Comparison of ENCODE assay signal across 2 cellular contexts in the genomic region with DNA sequence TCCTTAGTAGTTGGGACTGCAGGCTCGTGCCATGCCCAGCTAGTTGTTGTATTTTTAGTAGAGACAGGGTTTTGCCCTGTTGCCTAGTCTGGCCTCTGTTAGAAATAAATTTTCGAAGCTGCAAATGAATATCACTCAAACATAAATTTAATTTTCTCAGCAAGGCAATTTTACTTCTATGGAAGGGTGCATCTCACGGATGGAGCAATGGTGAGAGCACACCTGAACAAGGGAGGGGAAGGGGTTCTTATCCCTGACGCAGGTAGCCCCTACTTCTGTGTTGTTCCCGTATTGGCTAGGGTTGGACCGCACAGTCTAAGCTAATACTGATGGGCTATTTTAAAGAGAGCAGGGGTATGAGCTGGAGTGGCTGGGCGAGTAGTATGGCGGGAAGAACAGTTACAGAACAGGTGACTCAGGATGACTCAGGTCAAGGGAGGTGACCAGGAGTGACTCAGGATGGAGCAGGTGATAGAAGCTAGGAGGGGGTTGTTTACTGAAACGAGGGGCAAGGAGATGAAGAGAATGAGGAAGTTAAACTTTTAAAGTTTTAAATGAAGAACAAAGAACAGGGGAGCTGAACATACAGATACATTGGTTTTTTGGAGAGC.
A peak's percentile ranks its signal among the peaks of the same experiment; 100 is the strongest.
TF ChIP-seq lines count a peak whose summit lies in the region.

No MANE protein-coding gene starts in this region.

TF ChIP-seq in K562, 482 proteins besides CTCF, POLR2A, EP300 and RAD21 (continues in another document):
- TF ChIP-seq, protein P1, sequence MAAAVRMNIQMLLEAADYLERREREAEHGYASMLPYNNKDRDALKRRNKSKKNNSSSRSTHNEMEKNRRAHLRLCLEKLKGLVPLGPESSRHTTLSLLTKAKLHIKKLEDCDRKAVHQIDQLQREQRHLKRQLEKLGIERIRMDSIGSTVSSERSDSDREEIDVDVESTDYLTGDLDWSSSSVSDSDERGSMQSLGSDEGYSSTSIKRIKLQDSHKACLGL (CRISPR knock-in tag; IDR thresholded peaks at IDR 0.05; ENCODE audit: borderline replicate concordance, poor library complexity, severe bottlenecking), result no peak
- TF ChIP-seq C11orf30 (IDR thresholded peaks at IDR 0.05; ENCODE audit: low read depth) (peak; percentile 72), SMARCA4 (IDR thresholded peaks at IDR 0.05) (peak; percentile 43; the same call in 1 of the 2 replicates), CREM (IDR thresholded peaks at IDR 0.05; ENCODE audit: low read depth) (no peak), SMARCE1 (IDR thresholded peaks at IDR 0.05) (peak; percentile 70), CBX5 (IDR thresholded peaks at IDR 0.05; ENCODE audit: borderline replicate concordance, low read depth) (peak; percentile 72; the same call in 1 of the 2 replicates), ZNF12 (CRISPR knock-in tag; IDR thresholded peaks at IDR 0.05) (no peak), MAFK (IDR thresholded peaks at IDR 0.05; ENCODE audit: low read length) (peak; percentile 7; the same call in 1 of the 2 replicates), ZNF316 (IDR thresholded peaks at IDR 0.05) (peak; percentile 60), SREBF2 (CRISPR knock-in tag; IDR thresholded peaks at IDR 0.05) (no peak), JUND (IDR thresholded peaks at IDR 0.05; ENCODE audit: borderline replicate concordance, low read depth, low read length) (peak; percentile 78), JUND (tag; IDR thresholded peaks at IDR 0.05; ENCODE audit: borderline replicate concordance, low read depth, low read length) (peak; percentile 60; the same call in 2 of the 3 replicates), ZNF274 (IDR thresholded peaks at IDR 0.05; ENCODE audit: borderline replicate concordance, low read depth, low read length) (no peak), ZNF253 (CRISPR knock-in tag; conservative IDR thresholded peaks at IDR 0.05) (no peak), ATF7 (IDR thresholded peaks at IDR 0.05) (0 out of 2 replicates have a peak, but pooled peaks have one; percentile 16), CTBP1 (IDR thresholded peaks at IDR 0.05; ENCODE audit: borderline replicate concordance) (peak; percentile 69; the same call in 1 of the 2 replicates), NFE2 (IDR thresholded peaks at IDR 0.05; ENCODE audit: low read depth) (peak; percentile 76), DPF2 (IDR thresholded peaks at IDR 0.05) (peak; percentile 56; the same call in 1 of the 2 replicates), JUN (IDR thresholded peaks at IDR 0.05; ENCODE audit: borderline replicate concordance, low read depth, low read length) (peak; percentile 66), JUN (CRISPR knock-in tag; IDR thresholded peaks at IDR 0.05; ENCODE audit: borderline replicate concordance) (no peak)
- TF ChIP-seq, protein P2, sequence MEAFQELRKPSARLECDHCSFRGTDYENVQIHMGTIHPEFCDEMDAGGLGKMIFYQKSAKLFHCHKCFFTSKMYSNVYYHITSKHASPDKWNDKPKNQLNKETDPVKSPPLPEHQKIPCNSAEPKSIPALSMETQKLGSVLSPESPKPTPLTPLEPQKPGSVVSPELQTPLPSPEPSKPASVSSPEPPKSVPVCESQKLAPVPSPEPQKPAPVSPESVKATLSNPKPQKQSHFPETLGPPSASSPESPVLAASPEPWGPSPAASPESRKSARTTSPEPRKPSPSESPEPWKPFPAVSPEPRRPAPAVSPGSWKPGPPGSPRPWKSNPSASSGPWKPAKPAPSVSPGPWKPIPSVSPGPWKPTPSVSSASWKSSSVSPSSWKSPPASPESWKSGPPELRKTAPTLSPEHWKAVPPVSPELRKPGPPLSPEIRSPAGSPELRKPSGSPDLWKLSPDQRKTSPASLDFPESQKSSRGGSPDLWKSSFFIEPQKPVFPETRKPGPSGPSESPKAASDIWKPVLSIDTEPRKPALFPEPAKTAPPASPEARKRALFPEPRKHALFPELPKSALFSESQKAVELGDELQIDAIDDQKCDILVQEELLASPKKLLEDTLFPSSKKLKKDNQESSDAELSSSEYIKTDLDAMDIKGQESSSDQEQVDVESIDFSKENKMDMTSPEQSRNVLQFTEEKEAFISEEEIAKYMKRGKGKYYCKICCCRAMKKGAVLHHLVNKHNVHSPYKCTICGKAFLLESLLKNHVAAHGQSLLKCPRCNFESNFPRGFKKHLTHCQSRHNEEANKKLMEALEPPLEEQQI (IDR thresholded peaks at IDR 0.05), result 0 out of 2 replicates have a peak, but pooled peaks have one; percentile 43
- TF ChIP-seq, protein P3, sequence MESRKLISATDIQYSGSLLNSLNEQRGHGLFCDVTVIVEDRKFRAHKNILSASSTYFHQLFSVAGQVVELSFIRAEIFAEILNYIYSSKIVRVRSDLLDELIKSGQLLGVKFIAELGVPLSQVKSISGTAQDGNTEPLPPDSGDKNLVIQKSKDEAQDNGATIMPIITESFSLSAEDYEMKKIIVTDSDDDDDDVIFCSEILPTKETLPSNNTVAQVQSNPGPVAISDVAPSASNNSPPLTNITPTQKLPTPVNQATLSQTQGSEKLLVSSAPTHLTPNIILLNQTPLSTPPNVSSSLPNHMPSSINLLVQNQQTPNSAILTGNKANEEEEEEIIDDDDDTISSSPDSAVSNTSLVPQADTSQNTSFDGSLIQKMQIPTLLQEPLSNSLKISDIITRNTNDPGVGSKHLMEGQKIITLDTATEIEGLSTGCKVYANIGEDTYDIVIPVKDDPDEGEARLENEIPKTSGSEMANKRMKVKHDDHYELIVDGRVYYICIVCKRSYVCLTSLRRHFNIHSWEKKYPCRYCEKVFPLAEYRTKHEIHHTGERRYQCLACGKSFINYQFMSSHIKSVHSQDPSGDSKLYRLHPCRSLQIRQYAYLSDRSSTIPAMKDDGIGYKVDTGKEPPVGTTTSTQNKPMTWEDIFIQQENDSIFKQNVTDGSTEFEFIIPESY (CRISPR knock-in tag; IDR thresholded peaks at IDR 0.05), result peak; percentile 72
- TF ChIP-seq, protein P4, sequence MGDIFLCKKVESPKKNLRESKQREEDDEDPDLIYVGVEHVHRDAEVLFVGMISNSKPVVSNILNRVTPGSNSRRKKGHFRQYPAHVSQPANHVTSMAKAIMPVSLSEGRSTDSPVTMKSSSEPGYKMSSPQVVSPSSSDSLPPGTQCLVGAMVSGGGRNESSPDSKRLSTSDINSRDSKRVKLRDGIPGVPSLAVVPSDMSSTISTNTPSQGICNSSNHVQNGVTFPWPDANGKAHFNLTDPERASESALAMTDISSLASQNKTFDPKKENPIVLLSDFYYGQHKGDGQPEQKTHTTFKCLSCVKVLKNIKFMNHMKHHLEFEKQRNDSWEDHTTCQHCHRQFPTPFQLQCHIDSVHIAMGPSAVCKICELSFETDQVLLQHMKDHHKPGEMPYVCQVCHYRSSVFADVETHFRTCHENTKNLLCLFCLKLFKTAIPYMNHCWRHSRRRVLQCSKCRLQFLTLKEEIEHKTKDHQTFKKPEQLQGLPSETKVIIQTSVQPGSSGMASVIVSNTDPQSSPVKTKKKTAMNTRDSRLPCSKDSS (IDR thresholded peaks at IDR 0.05; ENCODE audit: low read depth, partially characterized antibody), result peak; percentile 90
- TF ChIP-seq, protein P5, sequence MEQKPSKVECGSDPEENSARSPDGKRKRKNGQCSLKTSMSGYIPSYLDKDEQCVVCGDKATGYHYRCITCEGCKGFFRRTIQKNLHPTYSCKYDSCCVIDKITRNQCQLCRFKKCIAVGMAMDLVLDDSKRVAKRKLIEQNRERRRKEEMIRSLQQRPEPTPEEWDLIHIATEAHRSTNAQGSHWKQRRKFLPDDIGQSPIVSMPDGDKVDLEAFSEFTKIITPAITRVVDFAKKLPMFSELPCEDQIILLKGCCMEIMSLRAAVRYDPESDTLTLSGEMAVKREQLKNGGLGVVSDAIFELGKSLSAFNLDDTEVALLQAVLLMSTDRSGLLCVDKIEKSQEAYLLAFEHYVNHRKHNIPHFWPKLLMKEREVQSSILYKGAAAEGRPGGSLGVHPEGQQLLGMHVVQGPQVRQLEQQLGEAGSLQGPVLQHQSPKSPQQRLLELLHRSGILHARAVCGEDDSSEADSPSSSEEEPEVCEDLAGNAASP (IDR thresholded peaks at IDR 0.05), result no peak

TF ChIP-seq in HEK293T, 16 proteins besides CTCF, POLR2A, EP300 and RAD21 (continued from another document):
- no peak for TF ChIP-seq BHLHE40 (IDR thresholded peaks at IDR 0.05; ENCODE audit: borderline replicate concordance)
- TF ChIP-seq, protein P6, sequence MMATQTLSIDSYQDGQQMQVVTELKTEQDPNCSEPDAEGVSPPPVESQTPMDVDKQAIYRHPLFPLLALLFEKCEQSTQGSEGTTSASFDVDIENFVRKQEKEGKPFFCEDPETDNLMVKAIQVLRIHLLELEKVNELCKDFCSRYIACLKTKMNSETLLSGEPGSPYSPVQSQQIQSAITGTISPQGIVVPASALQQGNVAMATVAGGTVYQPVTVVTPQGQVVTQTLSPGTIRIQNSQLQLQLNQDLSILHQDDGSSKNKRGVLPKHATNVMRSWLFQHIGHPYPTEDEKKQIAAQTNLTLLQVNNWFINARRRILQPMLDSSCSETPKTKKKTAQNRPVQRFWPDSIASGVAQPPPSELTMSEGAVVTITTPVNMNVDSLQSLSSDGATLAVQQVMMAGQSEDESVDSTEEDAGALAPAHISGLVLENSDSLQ (IDR thresholded peaks at IDR 0.05), result no peak
- no peak for TF ChIP-seq NFRKB (IDR thresholded peaks at IDR 0.05)
- no peak for TF ChIP-seq ZNF384 (IDR thresholded peaks at IDR 0.05)
- no peak for TF ChIP-seq FOXM1 (IDR thresholded peaks at IDR 0.05; ENCODE audit: borderline replicate concordance)
- no peak for TF ChIP-seq HDGF (IDR thresholded peaks at IDR 0.05; ENCODE audit: borderline replicate concordance)
- TF ChIP-seq LEF1 (IDR thresholded peaks at IDR 0.05; ENCODE audit: borderline replicate concordance), result no peak
- TF ChIP-seq TARDBP (IDR thresholded peaks at IDR 0.05), result no peak
